In the genomic region with DNA sequence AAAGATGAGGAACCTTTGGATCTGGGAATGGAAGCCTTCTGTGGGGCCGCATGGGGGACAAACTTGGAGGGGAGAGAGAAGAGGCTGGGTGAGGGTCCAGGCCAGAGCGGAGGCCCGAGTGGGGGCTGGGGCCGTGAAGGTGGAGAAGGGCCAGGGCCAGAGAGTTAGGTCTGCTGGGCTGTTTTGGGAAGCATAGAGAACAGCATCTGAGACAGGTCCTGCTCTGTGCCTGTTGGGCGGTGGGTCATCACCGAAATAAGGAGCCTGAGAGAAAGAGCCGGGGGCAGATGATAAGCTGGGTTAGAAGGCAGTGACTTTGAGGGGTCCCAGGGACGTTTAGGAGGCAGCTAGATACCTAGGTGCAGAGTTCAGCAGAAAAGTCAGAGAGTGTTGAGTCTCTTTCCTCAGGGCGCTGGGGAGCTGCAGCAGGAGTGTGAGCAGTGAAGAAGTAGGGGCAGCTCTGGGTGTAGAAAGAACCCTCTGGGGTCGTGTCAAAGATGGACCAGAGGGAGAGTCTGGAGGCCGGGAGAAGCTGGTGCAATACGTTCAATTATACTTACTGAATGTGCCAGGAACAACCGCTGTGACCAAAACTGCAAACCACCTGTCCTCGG, we compare ENCODE assay signal across 18 cellular contexts. TPM values are rescaled to one million over a fixed set of nuclear protein-coding genes. Genes with fewer than 3 reads are reported as not detected.
DNase-seq lines count a peak whose midpoint lies in the region; ATAC-seq and TF ChIP-seq lines count a peak whose summit lies in the region.
"Had no signal": no experiment of that assay in that cellular context is flagged by ENCODE, and none has a peak within 500 bp of the region (broad histone marks: within the 10 kb centered on the region; RNA-seq: fewer than 3 reads in every experiment).

No MANE protein-coding gene starts in this region.

- no peak overlapping the region for H3K4me3 ChIP-seq in right atrium auricular region
- H3K4me3 ChIP-seq in heart left ventricle, result no peak overlapping the region
- H3K4me3 ChIP-seq in osteoblast (ENCODE audit: insufficient read depth, low read length), result no peak overlapping the region
- no peak overlapping the region for H3K4me3 ChIP-seq in vagina
- H3K4me3 ChIP-seq: HAP-1 had no signal

- no peaks in the 10 kb centered on the region for H3K9me3 ChIP-seq in right atrium auricular region
- H3K9me3 ChIP-seq in heart left ventricle, result no peaks in the 10 kb centered on the region
- H3K9me3 ChIP-seq in osteoblast (ENCODE audit: low read depth, low read length), result no peaks in the 10 kb centered on the region
- no peaks in the 10 kb centered on the region for H3K9me3 ChIP-seq in vagina
- H3K9me3 ChIP-seq: BE2C, HAP-1 had no signal

- no peaks in the 10 kb centered on the region for H3K27me3 ChIP-seq in right atrium auricular region
- no peaks in the 10 kb centered on the region for H3K27me3 ChIP-seq in heart left ventricle
- H3K27me3 ChIP-seq in osteoblast (ENCODE audit: insufficient read depth, low read length), result no peaks in the 10 kb centered on the region
- H3K27me3 ChIP-seq in vagina, result no peaks in the 10 kb centered on the region
- H3K27me3 ChIP-seq: BE2C had no signal

- H3K79me2 ChIP-seq in osteoblast (ENCODE audit: insufficient read depth, low read length), result peaks cover 86% of the 10 kb centered on the region

- 86 to 90% (median 89%) methylated on average over 14 of the region's 14 CpGs for WGBS in heart left ventricle, 4 donors

- no peak for ATAC-seq in heart left ventricle
- no peak for ATAC-seq in activated B cell treated with CpG ODN at 0.5 μM for 24 hours (ENCODE audit: low read depth)
- no peak for ATAC-seq in activated T-helper 17 cell treated with anti-CD3 and anti-CD28 coated beads, Interleukin-2, amount 50 U/mL, for 72 hours (replicated peaks)
- ATAC-seq: CD8-positive, alpha-beta T cell had no signal

- peaks cover 44% of the 10 kb centered on the region for H3K27me3 Mint-ChIP-seq in activated B cell treated with CpG ODN at 0.5 μM for 24 hours
- no peaks in the 10 kb centered on the region for H3K27me3 Mint-ChIP-seq in activated T-helper 17 cell treated with anti-CD3 and anti-CD28 coated beads, Interleukin-2, amount 50 U/mL, for 72 hours

- no peak overlapping the region for H3K4me3 Mint-ChIP-seq in activated B cell treated with CpG ODN at 0.5 μM for 24 hours
- H3K4me3 Mint-ChIP-seq in activated T-helper 17 cell treated with anti-CD3 and anti-CD28 coated beads, Interleukin-2, amount 50 U/mL, for 72 hours, result no peak overlapping the region
- H3K4me3 Mint-ChIP-seq: CD8-positive, alpha-beta T cell had no signal

- H2AFZ ChIP-seq in osteoblast (ENCODE audit: low read length), result no peak overlapping the region

- peak overlapping the region; percentile 20 for H3K27ac Mint-ChIP-seq in activated B cell treated with CpG ODN at 0.5 μM for 24 hours
- no peak overlapping the region for H3K27ac Mint-ChIP-seq in activated T-helper 17 cell treated with anti-CD3 and anti-CD28 coated beads, Interleukin-2, amount 50 U/mL, for 72 hours
- H3K27ac Mint-ChIP-seq: CD14-positive monocyte; CD8-positive, alpha-beta T cell had no signal

- H4K20me1 ChIP-seq in osteoblast (ENCODE audit: insufficient read depth, low read length), result peaks cover 79% of the 10 kb centered on the region

- intact Hi-C loops in heart left ventricle (cut with DNase I), result no loop called here
- intact Hi-C loops in activated B cell treated with CpG ODN at 0.5 μM for 24 hours (cut with micrococcal nuclease), result no loop called here
- intact Hi-C loops in vagina (cut with DNase I), result loop anchor here (10.0 kb wide), 1 partner anchor 331 kb away; a partner anchor contains a TSS

- peaks cover 0 to 32% of the 10 kb centered on the region in 2 donors for H3K4me1 ChIP-seq in right atrium auricular region
- H3K4me1 ChIP-seq in heart left ventricle, result peaks cover 0 to 28% (median 18%) of the 10 kb centered on the region in 12 donors
- H3K4me1 ChIP-seq in osteoblast (ENCODE audit: insufficient read depth, low read length), result peaks cover 16% of the 10 kb centered on the region
- peaks cover 39% of the 10 kb centered on the region for H3K4me1 ChIP-seq in vagina
- H3K4me1 ChIP-seq: BE2C had no signal

- no peak overlapping the region for H3K27ac ChIP-seq in right atrium auricular region
- H3K27ac ChIP-seq in heart left ventricle, result peak overlapping the region in 1 of 12 donors; percentile 25
- no peak overlapping the region for H3K27ac ChIP-seq in osteoblast (ENCODE audit: low read depth, low read length)
- no peak overlapping the region for H3K27ac ChIP-seq in vagina

- H3K9me3 Mint-ChIP-seq in activated B cell treated with CpG ODN at 0.5 μM for 24 hours, result no peaks in the 10 kb centered on the region
- no peaks in the 10 kb centered on the region for H3K9me3 Mint-ChIP-seq in activated T-helper 17 cell treated with anti-CD3 and anti-CD28 coated beads, Interleukin-2, amount 50 U/mL, for 72 hours
- H3K9me3 Mint-ChIP-seq: CD8-positive, alpha-beta T cell had no signal

- peaks cover 62% of the 10 kb centered on the region for H3K36me3 ChIP-seq in right atrium auricular region
- peaks cover 0 to 78% (median 54%) of the 10 kb centered on the region in 9 donors for H3K36me3 ChIP-seq in heart left ventricle
- H3K36me3 ChIP-seq in osteoblast (ENCODE audit: insufficient read depth, low read length), result peaks cover 76% of the 10 kb centered on the region
- H3K36me3 ChIP-seq in vagina, result peaks cover 0 to 30% of the 10 kb centered on the region in 2 donors

- POLR2A ChIA-PET in activated B cell treated with CpG ODN at 0.5 μM for 24 hours (lab: Charles Lee), result no interaction called here

- peaks cover 3% of the 10 kb centered on the region for H3K4me1 Mint-ChIP-seq in activated B cell treated with CpG ODN at 0.5 μM for 24 hours
- peaks cover 14% of the 10 kb centered on the region for H3K4me1 Mint-ChIP-seq in activated T-helper 17 cell treated with anti-CD3 and anti-CD28 coated beads, Interleukin-2, amount 50 U/mL, for 72 hours

- TF ChIP-seq POLR2A in heart left ventricle (IDR thresholded peaks at IDR 0.05) (no peak), vagina (IDR thresholded peaks at IDR 0.05) (no peak)

- H3K4me2 ChIP-seq in osteoblast (ENCODE audit: insufficient read depth, low read length), result no peak overlapping the region

- no peaks in the 10 kb centered on the region for H3K36me3 Mint-ChIP-seq in activated B cell treated with CpG ODN at 0.5 μM for 24 hours (ENCODE audit: low read depth)
- H3K36me3 Mint-ChIP-seq in activated T-helper 17 cell treated with anti-CD3 and anti-CD28 coated beads, Interleukin-2, amount 50 U/mL, for 72 hours (ENCODE audit: low read depth), result peaks cover 4% of the 10 kb centered on the region

- no peak for TF ChIP-seq CTCF in right atrium auricular region (IDR thresholded peaks at IDR 0.05)
- no peak for TF ChIP-seq CTCF in heart left ventricle (IDR thresholded peaks at IDR 0.05)
- TF ChIP-seq CTCF in activated B cell treated with CpG ODN at 0.5 μM for 24 hours (IDR thresholded peaks at IDR 0.05), result no peak
- TF ChIP-seq CTCF in osteoblast (IDR thresholded peaks at IDR 0.05; ENCODE audit: extremely low read depth, low read depth, low read length), result no peak
- no peak for TF ChIP-seq CTCF in vagina (IDR thresholded peaks at IDR 0.05)

- DNase-seq in right atrium auricular region (ENCODE audit: low spot score) (peak; percentile 36), heart left ventricle (no peak), activated B cell treated with CpG ODN at 0.5 μM for 24 hours (no peak), osteoblast (ENCODE audit: insufficient read length, low spot score, missing footprints) (peak; percentile 57), vagina (ENCODE audit: extremely low spot score in 2 of 2) (peak; percentile 64 to 84), NAMALWA (ENCODE audit: low spot score) (no peak), hippocampal formation (lab: John Stamatoyannopoulos, UW) (no peak)
- DNase-seq: BE2C; CD8-positive, alpha-beta T cell; COR-L47; DMS153; DND-41; GDM1 had no signal

- CTCF ChIA-PET in activated B cell treated with CpG ODN at 0.5 μM for 24 hours (lab: Charles Lee), result no interaction called here

RNA-seq across cellular contexts. Expression of a gene that starts 2.7 kb away (rescaled TPM):
- total RNA-seq in right atrium auricular region, result 1 to 10 TPM; 3.7 to 6.4 TPM
- total RNA-seq in heart left ventricle, result 10 to 100 TPM in 5 of 9 donors, 1 to 10 TPM in 4; 2.9 to 15.1 (median 10.2) TPM
- 10 to 100 TPM in 1 of 2 donors, 1 to 10 TPM in 1; 6.1 to 16.8 TPM for polyA plus RNA-seq in heart left ventricle
- 3.2 and 3.3 TPM in 2 replicates for total RNA-seq in activated B cell treated with CpG ODN at 0.5 μM for 24 hours
- total RNA-seq in osteoblast, result 9.4 and 12.7 TPM in 2 replicates
- 53.0 TPM for total RNA-seq in vagina
- 10 to 100 TPM in 1 of 2 donors, 1 to 10 TPM in 1; 3.2 to 18.3 TPM for total RNA-seq in activated T-helper 17 cell treated with anti-CD3 and anti-CD28 coated beads, Interleukin-2, amount 50 U/mL, for 72 hours

RNA-seq across cellular contexts. Expression of a gene that starts 28.0 kb away (rescaled TPM):
- total RNA-seq in right atrium auricular region, result 10 to 100 TPM; 27.0 to 52.0 TPM
- total RNA-seq in heart left ventricle, result 10 to 100 TPM in 1 of 9 donors, 1 to 10 TPM in 1, under 1 TPM in 4, not detected in 3; 0.17 to 16.0 (median 0.81) TPM
- under 1 TPM; 0.15 to 0.40 TPM for polyA plus RNA-seq in heart left ventricle
- total RNA-seq in activated B cell treated with CpG ODN at 0.5 μM for 24 hours, result not detected in 2 replicates
- total RNA-seq in osteoblast, result 5.4 and 6.2 TPM in 2 replicates
- total RNA-seq in vagina, result 2.9 TPM
- total RNA-seq in activated T-helper 17 cell treated with anti-CD3 and anti-CD28 coated beads, Interleukin-2, amount 50 U/mL, for 72 hours, result not detected
- total RNA-seq: CD8-positive, alpha-beta T cell; H1; HT1080 had no signal

RNA-seq across cellular contexts. Expression of a gene that starts 49.2 kb away (rescaled TPM):
- total RNA-seq in right atrium auricular region, result under 1 TPM; 0.26 to 0.31 TPM
- 10 to 100 TPM in 1 of 9 donors, 1 to 10 TPM in 4, under 1 TPM in 2, not detected in 2; 0.20 to 17.9 (median 1.3) TPM for total RNA-seq in heart left ventricle
- polyA plus RNA-seq in heart left ventricle, result 1 to 10 TPM in 1 of 2 donors, under 1 TPM in 1; 0.27 to 1.3 TPM
- total RNA-seq in activated B cell treated with CpG ODN at 0.5 μM for 24 hours, result 10.5 and 12.8 TPM in 2 replicates
- not detected in 2 replicates for total RNA-seq in osteoblast
- total RNA-seq in vagina, result not detected
- not detected for total RNA-seq in activated T-helper 17 cell treated with anti-CD3 and anti-CD28 coated beads, Interleukin-2, amount 50 U/mL, for 72 hours
- total RNA-seq: CD8-positive, alpha-beta T cell; H1 had no signal
- polyA plus RNA-seq: H1 had no signal

RNA-seq across cellular contexts. Expression of a gene that starts 55.9 kb away (rescaled TPM):
- total RNA-seq in right atrium auricular region, result 10 to 100 TPM in 1 of 2 donors, 1 to 10 TPM in 1; 4.4 to 22.7 TPM
- total RNA-seq in heart left ventricle, result 10 to 100 TPM in 2 of 9 donors, 1 to 10 TPM in 7; 1.8 to 39.4 (median 4.7) TPM
- 1 to 10 TPM in 1 of 2 donors, under 1 TPM in 1; 0.15 to 4.8 TPM for polyA plus RNA-seq in heart left ventricle
- 0.49 TPM in 1 of 2 replicates, not detected in the other for total RNA-seq in activated B cell treated with CpG ODN at 0.5 μM for 24 hours
- total RNA-seq in osteoblast, result 4.4 and 5.1 TPM in 2 replicates
- 12.8 TPM for total RNA-seq in vagina
- not detected for total RNA-seq in activated T-helper 17 cell treated with anti-CD3 and anti-CD28 coated beads, Interleukin-2, amount 50 U/mL, for 72 hours
- total RNA-seq: CD8-positive, alpha-beta T cell; H1 had no signal

Comparison
In these comparisons a context has a peak if more than half of its experiments do, and no peak if none do; other contexts are left out.
1. DNase-seq: peak in right atrium auricular region (single experiment), osteoblast (single experiment) and vagina (2 of 2); none in heart left ventricle (0 of 5), activated B cell treated with CpG ODN at 0.5 μM for 24 hours (single experiment), NAMALWA (single experiment) and hippocampal formation (0 of 2).